ENCODE assay signal across 9 cellular contexts in genomic region chr6:3208096-3208774, GRCh38. TPM values are rescaled to one million over a fixed set of nuclear protein-coding genes. Genes with fewer than 3 reads are reported as not detected.
A peak's percentile ranks its signal among the peaks of the same experiment; 100 is the strongest.
DNase-seq lines count a peak whose midpoint lies in the region; ATAC-seq, FAIRE-seq and TF ChIP-seq lines count a peak whose summit lies in the region.
"Had no signal": no experiment of that assay in that cellular context is flagged by ENCODE, and none has a peak within 500 bp of the region (broad histone marks: within the 10 kb centered on the region; RNA-seq: fewer than 3 reads in every experiment).

No MANE protein-coding gene starts in this region.

- no TSS peak for BruUV-seq in IMR-90 (replicated peaks; lab: Mats Ljungman, UMichigan)

- peak overlapping the region; percentile 56; the same call in 1 of the 2 replicates for H4K91ac ChIP-seq in IMR-90 (ENCODE audit: insufficient read depth, low read depth, low read length)

- H2AK9ac ChIP-seq in IMR-90 (replicated peaks; ENCODE audit: low read depth, low read length, poor library complexity) = peak overlapping the region; percentile 39

- peaks cover 13 to 47% of the 10 kb centered on the region in 2 donors for H3K27me3 Mint-ChIP-seq in CD8-positive, alpha-beta memory T cell
- H3K27me3 Mint-ChIP-seq in nephron progenitor cell (ENCODE audit: low read depth, poor library complexity) = peaks cover 7% of the 10 kb centered on the region

- peaks cover 10 to 16% (median 15%) of the 10 kb centered on the region in 3 donors for H3K4me1 Mint-ChIP-seq in CD8-positive, alpha-beta memory T cell
- peaks cover 43% of the 10 kb centered on the region for H3K4me1 Mint-ChIP-seq in nephron progenitor cell

- H3K56ac ChIP-seq in IMR-90 (ENCODE audit: extremely low read depth, insufficient read depth, low read length) = no peak overlapping the region; the same call in 1 of the 2 replicates

- peak overlapping the region; percentile 81 for H2BK5ac ChIP-seq in IMR-90 (ENCODE audit: low read depth, low read length, poor library complexity, severe bottlenecking)

- H3K18ac ChIP-seq in IMR-90 (ENCODE audit: low read depth, low read length) = peak overlapping the region; percentile 36

- peak; percentile 43 for ATAC-seq in IMR-90 (ENCODE audit: low read depth)
- ATAC-seq in left lobe of liver = no peak

- peak overlapping the region; percentile 75 for H3K4ac ChIP-seq in IMR-90 (ENCODE audit: low read depth, low read length)

- H4K5ac ChIP-seq in IMR-90 (ENCODE audit: low read depth, low read length) = peak overlapping the region; percentile 28; the same call in 1 of the 2 replicates

- H2BK120ac ChIP-seq in IMR-90 (ENCODE audit: low read depth, low read length) = peak overlapping the region; percentile 66

- peak overlapping the region; percentile 45 for H3K4me2 ChIP-seq in IMR-90 (ENCODE audit: low read depth, low read length)

- dilution Hi-C loops in IMR-90 (cut with HindIII; ENCODE audit: low sequenced_read_pairs, unreplicated experiment) = no loop called here

- H3K36me3 ChIP-seq in CD8-positive, alpha-beta memory T cell (ENCODE audit: insufficient read depth, low read length) = no peaks in the 10 kb centered on the region
- H3K36me3 ChIP-seq in IMR-90 (ENCODE audit: control insufficient read depth, insufficient read depth, low read length) = no peaks in the 10 kb centered on the region
- H3K36me3 ChIP-seq in bronchial epithelial cell (ENCODE audit: control insufficient read depth, insufficient read depth, low read length) = no peaks in the 10 kb centered on the region
- H3K36me3 ChIP-seq: adrenal gland had no signal

- peak overlapping the region; percentile 88 for H2AFZ ChIP-seq in IMR-90 (replicated peaks; ENCODE audit: low read length, poor library complexity)

- peak overlapping the region; percentile 68; the same call in 2 of the 3 replicates for H2BK15ac ChIP-seq in IMR-90 (ENCODE audit: low read depth, low read length)

- intact Hi-C loops in IMR-90 (cut with micrococcal nuclease) = loop anchor here (1.0 kb wide), 1 partner anchor 51 kb away; the partner anchor contains the start of gene TUBB2A

- no peak for TF ChIP-seq RAD21 in IMR-90 (IDR thresholded peaks at IDR 0.05; ENCODE audit: low read length)

- no peak for FAIRE-seq in bronchial epithelial cell (lab: Jason Lieb, UNC)

- H3K4me1 ChIP-seq in CD8-positive, alpha-beta memory T cell (ENCODE audit: insufficient read depth, low read length) = no peaks in the 10 kb centered on the region
- peaks cover 18% of the 10 kb centered on the region for H3K4me1 ChIP-seq in IMR-90 (ENCODE audit: control insufficient read depth, insufficient read depth, low read length)
- H3K4me1 ChIP-seq: adrenal gland had no signal

- H3K79me1 ChIP-seq in IMR-90 (ENCODE audit: low read depth in 1 of 2, low read length in 2 of 2) = no peaks in the 10 kb centered on the region

- TF ChIP-seq POLR2A in IMR-90 (IDR thresholded peaks at IDR 0.05; ENCODE audit: low read depth, low read length) = no peak; the same call in 1 of the 2 replicates

- H3K23ac ChIP-seq in IMR-90 (ENCODE audit: low read depth, low read length) = peak overlapping the region; percentile 44

- H3K27me3 ChIP-seq in CD8-positive, alpha-beta memory T cell (ENCODE audit: insufficient read depth, low read length, poor library complexity, severe bottlenecking) = peaks cover 4% of the 10 kb centered on the region
- no peaks in the 10 kb centered on the region for H3K27me3 ChIP-seq in IMR-90 (ENCODE audit: control insufficient read depth, insufficient read depth, low read length)
- H3K27me3 ChIP-seq in bronchial epithelial cell (ENCODE audit: control insufficient read depth, insufficient read depth, low read length) = no peaks in the 10 kb centered on the region
- H3K27me3 ChIP-seq: adrenal gland had no signal

- H3K4me3 Mint-ChIP-seq in CD8-positive, alpha-beta memory T cell = no peak overlapping the region
- H3K4me3 Mint-ChIP-seq in nephron progenitor cell = peak overlapping the region; percentile 14

- H3K9me3 Mint-ChIP-seq in CD8-positive, alpha-beta memory T cell = peaks cover 0 to 11% (median 5%) of the 10 kb centered on the region in 5 donors
- H3K9me3 Mint-ChIP-seq in nephron progenitor cell = peaks cover 21% of the 10 kb centered on the region

- H2BK20ac ChIP-seq in IMR-90 (ENCODE audit: low read depth, low read length) = peak overlapping the region; percentile 91

- TF ChIP-seq CTCF in IMR-90 (conservative IDR thresholded peaks at IDR 0.05; ENCODE audit: low read depth, low read length) (no peak), bronchial epithelial cell (IDR thresholded peaks at IDR 0.05; ENCODE audit: insufficient read depth, low read length, severe bottlenecking) (no peak), nephron progenitor cell (IDR thresholded peaks at IDR 0.05) (no peak)

- H3K9me1 ChIP-seq in IMR-90 (ENCODE audit: insufficient read depth, low read length) = peaks cover 6% of the 10 kb centered on the region

- peak overlapping the region in 1 of 8 donors; percentile 42 for H3K27ac Mint-ChIP-seq in CD8-positive, alpha-beta memory T cell
- H3K27ac Mint-ChIP-seq in nephron progenitor cell = no peak overlapping the region

- no peaks in the 10 kb centered on the region for H4K20me1 ChIP-seq in IMR-90 (ENCODE audit: insufficient read depth, low read length)

- H2AK5ac ChIP-seq in IMR-90 (ENCODE audit: low read depth, low read length) = peak overlapping the region; percentile 65; the same call in 1 of the 2 replicates

- no peak overlapping the region for H3K4me3 ChIP-seq in CD8-positive, alpha-beta memory T cell (ENCODE audit: low read length)
- H3K4me3 ChIP-seq in IMR-90 (ENCODE audit: insufficient read depth, low read depth, low read length) (no peak overlapping the region), bronchial epithelial cell (ENCODE audit: low read depth, low read length) (no peak overlapping the region)
- H3K4me3 ChIP-seq: adrenal gland had no signal

- H3K9me3 ChIP-seq in CD8-positive, alpha-beta memory T cell (ENCODE audit: low read length) = no peaks in the 10 kb centered on the region
- no peaks in the 10 kb centered on the region for H3K9me3 ChIP-seq in IMR-90 (ENCODE audit: control insufficient read depth, insufficient read depth, low read length)
- H3K9me3 ChIP-seq: adrenal gland had no signal

- WGBS in IMR-90 (ENCODE audit: extremely low coverage in 2 of 2, insufficient read length in 1 of 2), 2 experiments = 18% methylated on average over 2 of the region's 14 CpGs; no CpG with 5 or more reads in 1 of the 2 experiments

- POLR2A ChIA-PET in CD8-positive, alpha-beta memory T cell (lab: Charles Lee) = no interaction called here
- POLR2A ChIA-PET in IMR-90 (lab: Charles Lee; ENCODE audit: unreplicated experiment) = no interaction called here

- H4K8ac ChIP-seq in IMR-90 (ENCODE audit: low read depth in 2 of 2, low read length in 2 of 2) = peak overlapping the region; percentile 26 to 69; a peak in 3 of 4 replicates

- DNase-seq in CD8-positive, alpha-beta memory T cell = no peak
- DNase-seq in IMR-90 = peak; percentile 95
- DNase-seq in bronchial epithelial cell (ENCODE audit: low read depth) = peak; percentile 91
- DNase-seq in nephron progenitor cell = no peak
- DNase-seq in left lobe of liver (ENCODE audit: low spot score) = no peak
- DNase-seq in OCI-M1 (lab: John Stamatoyannopoulos, UW) = no peak
- DNase-seq in stimulated activated naive CD4-positive, alpha-beta T cell treated with Interleukin-2 at 50 U/mL for 16 hours (lab: John Stamatoyannopoulos, UW) = no peak
- no peak for DNase-seq in HUDEP-2 (lab: John Stamatoyannopoulos, UW; ENCODE audit: unreplicated experiment in 76 of 76)

- peaks cover 0 to 12% (median 2%) of the 10 kb centered on the region in 3 donors for H3K36me3 Mint-ChIP-seq in CD8-positive, alpha-beta memory T cell
- peaks cover 9% of the 10 kb centered on the region for H3K36me3 Mint-ChIP-seq in nephron progenitor cell (ENCODE audit: low read depth)

- H3K27ac ChIP-seq in CD8-positive, alpha-beta memory T cell (ENCODE audit: low read depth, low read length) = peak overlapping the region; percentile 56
- peak overlapping the region; percentile 68 for H3K27ac ChIP-seq in IMR-90 (ENCODE audit: insufficient read depth, low read length)
- H3K27ac ChIP-seq: adrenal gland had no signal

- in situ Hi-C loops in IMR-90 (cut with MboI; ENCODE audit: low sequenced_read_pairs) = no loop called here

- peak overlapping the region; percentile 35; the same call in 1 of the 2 replicates for H3K9ac ChIP-seq in IMR-90 (ENCODE audit: low read depth, low read length)

- CTCF ChIA-PET in CD8-positive, alpha-beta memory T cell (lab: Charles Lee) = interaction anchor here (0.9 to 2.0 kb wide), 2 partner anchors 23 to 43 kb away, joined by 3 to 6 read pairs; no protein-coding TSS in a partner anchor
- CTCF ChIA-PET in IMR-90 (lab: Yijun Ruan, JAX) = interaction anchor here (0.6 to 0.8 kb wide), 4 partner anchors 15 to 802 kb away, joined by 3 read pairs; no protein-coding TSS in a partner anchor

- peak overlapping the region; percentile 83 for H3K14ac ChIP-seq in IMR-90 (replicated peaks; ENCODE audit: low read depth, low read length)

RNA-seq across cellular contexts. Expression of gene TUBB2B, which starts 19.2 kb away (rescaled TPM):
- under 1 TPM in 1 of 2 experiments, not detected in 1; 0.13 TPM for total RNA-seq in CD8-positive, alpha-beta memory T cell
- polyA plus RNA-seq in CD8-positive, alpha-beta memory T cell = 0.59 TPM
- total RNA-seq in IMR-90 (2012; rRNA removed) (13.3 and 13.6 TPM in 2 replicates), bronchial epithelial cell (under 0.01 and 2.2 TPM in 2 replicates), left lobe of liver (2.1 TPM)
- 19.0 and 21.1 TPM in 2 replicates for polyA plus RNA-seq in IMR-90 (2012; rRNA removed)
- polyA plus RNA-seq in IMR-90 (2012; cell fraction: cytosol; rRNA removed) = 11.8 and 40.1 TPM in 2 replicates
- polyA plus RNA-seq in IMR-90 (2012; cell fraction: nucleus; rRNA removed; ENCODE audit: low replicate concordance) = 16.8 and 23.0 TPM in 2 replicates

RNA-seq across cellular contexts. Expression of gene PSMG4, which starts 50.5 kb away (rescaled TPM):
- 10 to 100 TPM; 24.4 to 25.2 TPM for total RNA-seq in CD8-positive, alpha-beta memory T cell
- 50.4 TPM for polyA plus RNA-seq in CD8-positive, alpha-beta memory T cell
- 5.6 and 6.7 TPM in 2 replicates for total RNA-seq in IMR-90 (2012; rRNA removed)
- 13.4 and 17.7 TPM in 2 replicates for polyA plus RNA-seq in IMR-90 (2012; rRNA removed)
- polyA plus RNA-seq in IMR-90 (2012; cell fraction: cytosol; rRNA removed) = 34.8 and 53.3 TPM in 2 replicates
- 16.6 and 24.3 TPM in 2 replicates for polyA plus RNA-seq in IMR-90 (2012; cell fraction: nucleus; rRNA removed; ENCODE audit: low replicate concordance)
- total RNA-seq in bronchial epithelial cell = 15.5 and 34.2 TPM in 2 replicates
- 11.9 TPM for total RNA-seq in left lobe of liver

RNA-seq across cellular contexts. Expression of gene TUBB2A, which starts 50.9 kb away (rescaled TPM):
- 1 to 10 TPM; 3.5 to 3.9 TPM for total RNA-seq in CD8-positive, alpha-beta memory T cell
- 7.3 TPM for polyA plus RNA-seq in CD8-positive, alpha-beta memory T cell
- total RNA-seq in IMR-90 (2012; rRNA removed) (164 and 182 TPM in 2 replicates), bronchial epithelial cell (25.3 and 106 TPM in 2 replicates), left lobe of liver (64.5 TPM)
- polyA plus RNA-seq in IMR-90 (2012; rRNA removed) = 264 and 300 TPM in 2 replicates
- 161 and 414 TPM in 2 replicates for polyA plus RNA-seq in IMR-90 (2012; cell fraction: cytosol; rRNA removed)
- 339 and 399 TPM in 2 replicates for polyA plus RNA-seq in IMR-90 (2012; cell fraction: nucleus; rRNA removed; ENCODE audit: low replicate concordance)

Comparison
In these comparisons a context has a peak if more than half of its experiments do, and no peak if none do; other contexts are left out.
1. DNase-seq: peak in IMR-90 (single experiment) and bronchial epithelial cell (single experiment); none in CD8-positive, alpha-beta memory T cell (0 of 5), nephron progenitor cell (single experiment), left lobe of liver (single experiment), OCI-M1 (single experiment), stimulated activated naive CD4-positive, alpha-beta T cell treated with Interleukin-2 at 50 U/mL for 16 hours (single experiment) and HUDEP-2 (0 of 76).